In genomic region chr20:50514035-50514337, GRCh38 we compare ENCODE assay signal across 8 cellular contexts. TPM values are rescaled to one million over a fixed set of nuclear protein-coding genes. Genes with fewer than 3 reads are reported as not detected.
DNase-seq lines count a peak whose midpoint lies in the region; ATAC-seq, FAIRE-seq and TF ChIP-seq lines count a peak whose summit lies in the region.

No MANE protein-coding gene starts in this region.

- H3K36me3 Mint-ChIP-seq in Calu3 (ENCODE audit: insufficient read depth, unreplicated experiment) (peaks cover 23% of the 10 kb centered on the region), GM23338 (ENCODE audit: low read depth) (no peaks in the 10 kb centered on the region)
- H3K36me3 Mint-ChIP-seq in effector memory CD8-positive, alpha-beta T cell (ENCODE audit: insufficient read depth): peaks cover 35% of the 10 kb centered on the region

- TF ChIP-seq EP300 in sigmoid colon (IDR thresholded peaks at IDR 0.05): no peak

- peak overlapping the region; percentile 90 for H3K4me3 Mint-ChIP-seq in Calu3 (ENCODE audit: low read depth, unreplicated experiment)
- H3K4me3 Mint-ChIP-seq in effector memory CD8-positive, alpha-beta T cell: peak overlapping the region; percentile 97 to 99
- no peak overlapping the region for H3K4me3 Mint-ChIP-seq in GM23338

- H3K27ac Mint-ChIP-seq in Calu3 (ENCODE audit: unreplicated experiment) (peak overlapping the region; percentile 46), GM23338 (no peak overlapping the region)
- H3K27ac Mint-ChIP-seq in effector memory CD8-positive, alpha-beta T cell: peak overlapping the region; percentile 41 to 66

- no peak overlapping the region for H3K4me2 ChIP-seq in GM23338

- H2AFZ ChIP-seq in GM23338: no peak overlapping the region

- H4K20me1 ChIP-seq in GM23338 (replicated peaks; ENCODE audit: insufficient read depth): peaks cover 38% of the 10 kb centered on the region

- BruUV-seq in Calu3 (replicated peaks; lab: Mats Ljungman, UMichigan): no TSS peak

- 93 to 96% methylated on average over 2 of the region's 2 CpGs for WGBS in sigmoid colon, 2 donors
- 95 to 97% methylated on average over 2 of the region's 2 CpGs for WGBS in pancreas, 2 donors

- TF ChIP-seq CTCF in Calu3 (IDR thresholded peaks at IDR 0.05; ENCODE audit: unreplicated experiment) (no peak), RWPE2 (IDR thresholded peaks at IDR 0.05; ENCODE audit: poor library complexity, severe bottlenecking) (no peak), sigmoid colon (IDR thresholded peaks at IDR 0.05) (no peak), GM23338 (conservative IDR thresholded peaks at IDR 0.05; ENCODE audit: low read depth in 2 of 2) (no peak), pancreas (IDR thresholded peaks at IDR 0.05) (no peak)

- no peaks in the 10 kb centered on the region for H3K27me3 Mint-ChIP-seq in Calu3 (ENCODE audit: unreplicated experiment)
- H3K27me3 Mint-ChIP-seq in effector memory CD8-positive, alpha-beta T cell: no peaks in the 10 kb centered on the region
- H3K27me3 Mint-ChIP-seq in GM23338 (ENCODE audit: insufficient read depth, low read depth, poor library complexity): peaks cover 5% of the 10 kb centered on the region

- H3K79me2 ChIP-seq in GM23338 (replicated peaks; ENCODE audit: insufficient read depth): peaks cover 85% of the 10 kb centered on the region

- FAIRE-seq in pancreas (lab: Jason Lieb, UNC): no peak

- H3K36me3 ChIP-seq in RWPE2 (ENCODE audit: low read depth) (peaks cover 46% of the 10 kb centered on the region), sigmoid colon (no peaks in the 10 kb centered on the region), GM23338 (ENCODE audit: insufficient read depth) (no peaks in the 10 kb centered on the region), pancreas (no peaks in the 10 kb centered on the region)

- H3K4me3 ChIP-seq in RWPE2 (ENCODE audit: severe bottlenecking) (peak overlapping the region; percentile 0), sigmoid colon (no peak overlapping the region), GM23338 (no peak overlapping the region), pancreas (no peak overlapping the region)

- H3K4me1 Mint-ChIP-seq in Calu3 (ENCODE audit: low read depth, unreplicated experiment) (peaks cover 57% of the 10 kb centered on the region), GM23338 (peaks cover 20% of the 10 kb centered on the region)
- peaks cover 64 to 81% of the 10 kb centered on the region in 2 donors for H3K4me1 Mint-ChIP-seq in effector memory CD8-positive, alpha-beta T cell (ENCODE audit: low read depth in 2 of 2)

- ATAC-seq in RWPE2 (ENCODE audit: low read depth): no peak
- ATAC-seq in effector memory CD8-positive, alpha-beta T cell (replicated peaks): no peak
- no peak for ATAC-seq in HG02759 (IDR thresholded peaks at IDR 0.05; ENCODE audit: unreplicated experiment)
- no peak for ATAC-seq in GM23338
- no peak for ATAC-seq in HG03280 (IDR thresholded peaks at IDR 0.05; ENCODE audit: unreplicated experiment)
- ATAC-seq in pancreas: no peak

- H3K9me2 ChIP-seq in GM23338 (ENCODE audit: insufficient read depth): no peaks in the 10 kb centered on the region

- H3K4me1 ChIP-seq in RWPE2 (ENCODE audit: insufficient read depth, poor library complexity, severe bottlenecking) (peaks cover 73% of the 10 kb centered on the region), sigmoid colon (peaks cover 0 to 89% (median 78%) of the 10 kb centered on the region in 4 donors), GM23338 (ENCODE audit: insufficient read depth) (peaks cover 13% of the 10 kb centered on the region), pancreas (peaks cover 0 to 25% (median 25%) of the 10 kb centered on the region in 3 donors)

- H3K27me3 ChIP-seq in RWPE2 (ENCODE audit: insufficient read depth, poor library complexity, severe bottlenecking) (no peaks in the 10 kb centered on the region), sigmoid colon (no peaks in the 10 kb centered on the region), GM23338 (ENCODE audit: insufficient read depth) (no peaks in the 10 kb centered on the region), pancreas (no peaks in the 10 kb centered on the region)

- H3K9me3 ChIP-seq in RWPE2 (ENCODE audit: severe bottlenecking) (no peaks in the 10 kb centered on the region), sigmoid colon (no peaks in the 10 kb centered on the region), pancreas (no peaks in the 10 kb centered on the region)

- no peak for TF ChIP-seq POLR2A in sigmoid colon (IDR thresholded peaks at IDR 0.05)

- H3K9me3 Mint-ChIP-seq in Calu3 (ENCODE audit: low read depth, unreplicated experiment) (no peaks in the 10 kb centered on the region), GM23338 (no peaks in the 10 kb centered on the region)
- H3K9me3 Mint-ChIP-seq in effector memory CD8-positive, alpha-beta T cell: no peaks in the 10 kb centered on the region

- no peaks in the 10 kb centered on the region for H3F3A ChIP-seq in GM23338 (replicated peaks; ENCODE audit: low read depth)

- H3K27ac ChIP-seq in RWPE2 (ENCODE audit: poor library complexity, severe bottlenecking) (peak overlapping the region; percentile 88), sigmoid colon (peak overlapping the region in 3 of 4 donors; percentile 29 to 63 (median 54)), GM23338 (ENCODE audit: low read depth) (no peak overlapping the region), pancreas (no peak overlapping the region)

- DNase-seq in Calu3 (no peak), RWPE2 (ENCODE audit: low spot score) (no peak), sigmoid colon (no peak), GM23338 (ENCODE audit: low spot score) (no peak), pancreas (no peak)
- DNase-seq in effector memory CD8-positive, alpha-beta T cell: no peak

- CTCF ChIA-PET in Calu3 (lab: Charles Lee): interaction anchor here (0.6 to 1.4 kb wide), 3 partner anchors 43 to 394 kb away, joined by 3 to 5 read pairs (median 3); no protein-coding TSS in a partner anchor

- intact Hi-C loops in Calu3 (cut with micrococcal nuclease; ENCODE audit: unreplicated experiment): no loop called here
- intact Hi-C loops in sigmoid colon (cut with DNase I): no loop called here
- intact Hi-C loops in pancreas (cut with DNase I): no loop called here

TF ChIP-seq in GM23338, 12 proteins besides CTCF, POLR2A, EP300 and RAD21 (continues in another document):
- TF ChIP-seq CREB1 (CRISPR knock-in tag; IDR thresholded peaks at IDR 0.05; ENCODE audit: low read depth) (no peak), ETS1 (IDR thresholded peaks at IDR 0.05) (no peak), REST (IDR thresholded peaks at IDR 0.05; ENCODE audit: unreplicated experiment) (no peak), JUNB (IDR thresholded peaks at IDR 0.05; ENCODE audit: unreplicated experiment) (no peak), ZNF114 (CRISPR knock-in tag; IDR thresholded peaks at IDR 0.05) (no peak), ZNF331 (CRISPR knock-in tag; IDR thresholded peaks at IDR 0.05; ENCODE audit: low read depth) (no peak)

RNA-seq across cellular contexts. Expression of gene PTPN1, which starts 3.8 kb away (rescaled TPM):
- total RNA-seq in Calu3 (2022): 58.5 and 67.5 TPM in 2 replicates
- total RNA-seq in sigmoid colon: 10 to 100 TPM; 21.6 to 31.2 (median 23.6) TPM
- 10 to 100 TPM; 14.4 to 41.5 (median 23.6) TPM for polyA plus RNA-seq in sigmoid colon
- 26.2 and 26.4 TPM in 2 replicates for total RNA-seq in GM23338 (2014; rRNA removed; shearing (Covaris generic))
- polyA plus RNA-seq in GM23338 (2016; fragmentation: Nextera tagmentation; extraction: Ambion mirVana): 16.9 and 18.9 TPM in 2 replicates
- total RNA-seq in pancreas: 10 to 100 TPM in 1 of 6 donors, 1 to 10 TPM in 5; 6.0 to 12.4 (median 8.4) TPM
- polyA plus RNA-seq in pancreas: 10 to 100 TPM in 1 of 2 donors, 1 to 10 TPM in 1; 8.3 to 11.2 TPM

Comparison
In these comparisons a context has a peak if more than half of its experiments do, and no peak if none do; other contexts are left out.
1. H3K27ac ChIP-seq: peak in RWPE2 (single experiment) and sigmoid colon (3 of 4); none in GM23338 (single experiment) and pancreas (0 of 4).